In genomic region chr3:9820543-9820942, GRCh38 we compare ENCODE assay signal across 18 cellular contexts. TPM values are rescaled to one million over a fixed set of nuclear protein-coding genes. Genes with fewer than 3 reads are reported as not detected.
A peak's percentile ranks its signal among the peaks of the same experiment; 100 is the strongest.
DNase-seq lines count a peak whose midpoint lies in the region; ATAC-seq, FAIRE-seq and TF ChIP-seq lines count a peak whose summit lies in the region.
"Had no signal": no experiment of that assay in that cellular context is flagged by ENCODE, and none has a peak within 500 bp of the region (broad histone marks: within the 10 kb centered on the region; RNA-seq: fewer than 3 reads in every experiment).

No MANE protein-coding gene starts in this region.

- H3K79me1 ChIP-seq in neuronal stem cell (ENCODE audit: low read depth, low read length), result peaks cover 2% of the 10 kb centered on the region

- H3K4me1 ChIP-seq in HepG2 (ENCODE audit: insufficient read depth, low read length), result no peaks in the 10 kb centered on the region
- H3K4me1 ChIP-seq in right lobe of liver, result no peaks in the 10 kb centered on the region
- H3K4me1 ChIP-seq in neuronal stem cell (ENCODE audit: control insufficient read depth in 2 of 2, insufficient read depth in 1 of 2, low read depth in 1 of 2, low read length in 2 of 2), result no peaks in the 10 kb centered on the region

- in situ Hi-C loops in HepG2 (cut with HindIII; ENCODE audit: extremely low pct_ligation_motif_present, low pct_unique_long_range_greater_than_20kb), result no loop called here

- H4K8ac ChIP-seq in neuronal stem cell (ENCODE audit: low read depth, low read length), result no peak overlapping the region

- TF ChIP-seq CTCF in HepG2 (CRISPR knock-in tag; IDR thresholded peaks at IDR 0.05) (no peak), right lobe of liver (IDR thresholded peaks at IDR 0.05) (no peak), WTC11 (IDR thresholded peaks at IDR 0.05) (no peak), osteocyte (IDR thresholded peaks at IDR 0.05) (no peak)

- intact Hi-C loops in HepG2 (cut with micrococcal nuclease; ENCODE audit: unreplicated experiment) (no loop called here), right lobe of liver (cut with DNase I) (no loop called here)

- H3K4me3 Mint-ChIP-seq in WTC11, result no peak overlapping the region
- H3K4me3 Mint-ChIP-seq in osteocyte (ENCODE audit: unreplicated experiment), result no peak overlapping the region
- H3K4me3 Mint-ChIP-seq: B cell; CD4-positive, alpha-beta T cell; H9; IgD-negative memory B cell had no signal

- H2BK120ac ChIP-seq in neuronal stem cell (ENCODE audit: low read depth, low read length), result no peak overlapping the region

- no peaks in the 10 kb centered on the region for H4K20me1 ChIP-seq in HepG2 (ENCODE audit: insufficient read depth, low read length)

- H3K4me3 ChIP-seq in HepG2 (replicated peaks in 1 of 3; ENCODE audit: insufficient read depth in 1 of 3, low read depth in 2 of 3, low read length in 3 of 3), result no peak overlapping the region
- no peak overlapping the region for H3K4me3 ChIP-seq in right lobe of liver
- H3K4me3 ChIP-seq in neuronal stem cell (ENCODE audit: low read length in 2 of 2), result no peak overlapping the region

- no peaks in the 10 kb centered on the region for H3K36me3 Mint-ChIP-seq in WTC11
- H3K36me3 Mint-ChIP-seq in osteocyte (ENCODE audit: unreplicated experiment), result peaks cover 3% of the 10 kb centered on the region
- H3K36me3 Mint-ChIP-seq: IgD-negative memory B cell had no signal

- peaks cover 1 to 3% of the 10 kb centered on the region in 2 experiments; a peak in 1 of 5 replicates for H3K36me3 ChIP-seq in HepG2 (replicated peaks in 1 of 2; ENCODE audit: control insufficient read depth in 1 of 2, insufficient read depth in 2 of 2, low read length in 2 of 2)
- H3K36me3 ChIP-seq in right lobe of liver, result no peaks in the 10 kb centered on the region
- H3K36me3 ChIP-seq in neuronal stem cell (replicated peaks in 1 of 2; ENCODE audit: control insufficient read depth in 2 of 2, insufficient read depth in 2 of 2, low read length in 2 of 2), result peaks cover 4 to 35% of the 10 kb centered on the region in 2 donors

- peaks cover 3% of the 10 kb centered on the region for H3K4me1 Mint-ChIP-seq in WTC11
- H3K4me1 Mint-ChIP-seq in osteocyte (ENCODE audit: unreplicated experiment), result no peaks in the 10 kb centered on the region
- H3K4me1 Mint-ChIP-seq: B cell, IgD-negative memory B cell had no signal

- H3K27me3 Mint-ChIP-seq in WTC11 (ENCODE audit: low read depth) (no peaks in the 10 kb centered on the region; the same call in 1 of the 2 replicates), osteocyte (ENCODE audit: unreplicated experiment) (no peaks in the 10 kb centered on the region)
- H3K27me3 Mint-ChIP-seq: B cell; CD4-positive, alpha-beta T cell; IgD-negative memory B cell had no signal

- BruUV-seq in HepG2 (replicated peaks; lab: Mats Ljungman, UMichigan), result no TSS peak

- no peak overlapping the region for H3K4ac ChIP-seq in neuronal stem cell (ENCODE audit: low read length)

- H3K9ac ChIP-seq in HepG2 (ENCODE audit: insufficient read depth, low read depth, low read length), result no peak overlapping the region
- H3K9ac ChIP-seq in neuronal stem cell (ENCODE audit: low read depth, low read length, poor library complexity), result peak overlapping the region; percentile 6

- H4K91ac ChIP-seq in neuronal stem cell (ENCODE audit: low read depth, low read length, poor library complexity), result no peak overlapping the region

- H2BK5ac ChIP-seq in neuronal stem cell (ENCODE audit: low read length), result no peak overlapping the region

- no peak for TF ChIP-seq EP300 in HepG2 (IDR thresholded peaks at IDR 0.05; ENCODE audit: low read depth in 2 of 2, low read length in 2 of 2)
- no peak for TF ChIP-seq EP300 in HepG2 (CRISPR knock-in tag; IDR thresholded peaks at IDR 0.05; ENCODE audit: borderline replicate concordance)

- H2BK12ac ChIP-seq in neuronal stem cell (ENCODE audit: low read length), result no peak overlapping the region

- no peak overlapping the region for H3K18ac ChIP-seq in neuronal stem cell (ENCODE audit: low read length)

- no peak overlapping the region for H3K27ac Mint-ChIP-seq in WTC11
- no peak overlapping the region for H3K27ac Mint-ChIP-seq in osteocyte (ENCODE audit: unreplicated experiment)
- H3K27ac Mint-ChIP-seq: B cell; CD4-positive, alpha-beta T cell; H9 had no signal

- no peak overlapping the region for H3K4me2 ChIP-seq in HepG2 (ENCODE audit: low read depth, low read length)
- no peak overlapping the region for H3K4me2 ChIP-seq in neuronal stem cell (ENCODE audit: insufficient read depth, low read length, poor library complexity, severe bottlenecking)

- no peak overlapping the region for H3K14ac ChIP-seq in neuronal stem cell (ENCODE audit: low read length)

- TF ChIP-seq POLR2A in HepG2 (IDR thresholded peaks at IDR 0.05; ENCODE audit: insufficient read depth in 1 of 2, low read depth in 2 of 2, low read length in 2 of 2), result no peak
- TF ChIP-seq POLR2A in right lobe of liver (IDR thresholded peaks at IDR 0.05), result no peak

- no peak for TF ChIP-seq RAD21 in HepG2 (CRISPR knock-in tag; IDR thresholded peaks at IDR 0.05)

- peak; percentile 28 for ATAC-seq in HepG2
- no peak for ATAC-seq in right lobe of liver
- ATAC-seq in WTC11, result peak; percentile 7; the same call in 1 of the 2 replicates
- ATAC-seq in left lobe of liver, result peak; percentile 11
- ATAC-seq in GM21723 (IDR thresholded peaks at IDR 0.05; ENCODE audit: unreplicated experiment), result no peak

- H3K9me3 ChIP-seq in HepG2 (ENCODE audit: low read length), result no peaks in the 10 kb centered on the region
- no peaks in the 10 kb centered on the region for H3K9me3 ChIP-seq in right lobe of liver
- H3K9me3 ChIP-seq in neuronal stem cell (replicated peaks in 1 of 2; ENCODE audit: control insufficient read depth in 2 of 2, insufficient read depth in 1 of 2, low read depth in 1 of 2, low read length in 2 of 2), result no peaks in the 10 kb centered on the region

- CTCF ChIA-PET in HepG2 (lab: Yijun Ruan, JAX; ENCODE audit: low intra/inter-chr PET ratio, low total read pairs) (no interaction called here), WTC11 (lab: Charles Lee) (interaction anchor here (1.1 kb wide), 1 partner anchor 28 kb away, joined by 3 read pairs; the partner anchor contains the start of gene ARPC4)

- no peak for FAIRE-seq in HepG2 (lab: Jason Lieb, UNC)
- FAIRE-seq: GM18507 had no signal

- H3K27ac ChIP-seq in HepG2 (ENCODE audit: extremely low read length, insufficient read depth, low read length), result no peak overlapping the region
- no peak overlapping the region for H3K27ac ChIP-seq in right lobe of liver
- H3K27ac ChIP-seq in neuronal stem cell (replicated peaks; ENCODE audit: low read length), result no peak overlapping the region

- H3K27me3 ChIP-seq in HepG2 (ENCODE audit: control insufficient read depth in 1 of 2, insufficient read depth in 2 of 2, low read length in 2 of 2) (no peaks in the 10 kb centered on the region), right lobe of liver (no peaks in the 10 kb centered on the region), neuronal stem cell (ENCODE audit: control insufficient read depth in 3 of 3, insufficient read depth in 3 of 3, low read depth in 1 of 3, low read length in 3 of 3) (no peaks in the 10 kb centered on the region)

- H3K9me3 Mint-ChIP-seq in WTC11 (no peaks in the 10 kb centered on the region), osteocyte (ENCODE audit: unreplicated experiment) (no peaks in the 10 kb centered on the region)
- H3K9me3 Mint-ChIP-seq: CD4-positive, alpha-beta T cell; H9; IgD-negative memory B cell had no signal

- H3K23ac ChIP-seq in neuronal stem cell (ENCODE audit: low read depth, low read length, poor library complexity), result no peak overlapping the region

- no peak for DNase-seq in HepG2 (ENCODE audit: low spot score)
- DNase-seq in right lobe of liver, result no peak
- DNase-seq in WTC11 (ENCODE audit: low spot score), result no peak
- DNase-seq in left lobe of liver (ENCODE audit: low spot score), result no peak
- no peak for DNase-seq in neuronal stem cell (ENCODE audit: low spot score)
- DNase-seq in osteocyte (ENCODE audit: extremely low spot score, unreplicated experiment), result no peak
- no peak for DNase-seq in NCI-H1436 (lab: John Stamatoyannopoulos, UW)
- DNase-seq: C1 segment of cervical spinal cord; CD4-positive, alpha-beta T cell; DMS153; DMS79 treated with DMSO at 0.1 percent for 48 hours; GF-D8; GOT3 had no signal

- no peak overlapping the region for H2BK15ac ChIP-seq in neuronal stem cell (ENCODE audit: low read length)

- 91% methylated on average over 11 of the region's 12 CpGs for WGBS in HepG2 (ENCODE audit: low lambda C conversion rate)
- 95% methylated on average over 5 of the region's 12 CpGs for WGBS in right lobe of liver (ENCODE audit: insufficient coverage, low coverage, low lambda C conversion rate, missing lambda C conversion rate)
- WGBS in neuronal stem cell (ENCODE audit: extremely low coverage in 2 of 2, insufficient read length in 2 of 2, insufficient replicate concordance in 1 of 2), 2 donors, result no CpG with 5 or more reads among the region's 12 CpGs

- no peak overlapping the region for H2AK5ac ChIP-seq in neuronal stem cell (ENCODE audit: low read depth, low read length)

- H3K79me2 ChIP-seq in HepG2 (ENCODE audit: insufficient read depth, low read length), result no peaks in the 10 kb centered on the region

- H2AFZ ChIP-seq in HepG2 (ENCODE audit: low read length) (no peak overlapping the region), neuronal stem cell (ENCODE audit: low read length) (no peak overlapping the region)

- POLR2A ChIA-PET in HepG2 (lab: Yijun Ruan, JAX), result no interaction called here
- POLR2A ChIA-PET in WTC11 (lab: Charles Lee), result no interaction called here

RNA-seq across cellular contexts. Expression of gene TTLL3, which starts 10.5 kb away (rescaled TPM):
- total RNA-seq in HepG2 (2016; rRNA removed; fragmentation: Illumina TruSeq; extraction: Trizol) (1.9 and 9.5 TPM in 2 replicates), right lobe of liver (10 to 100 TPM in 3 of 6 experiments, 1 to 10 TPM in 3; 4.5 to 11.0 (median 8.6) TPM), WTC11 (2021) (11.1 to 14.7 TPM (median 12.3 TPM) in 3 replicates), left lobe of liver (7.1 TPM), osteocyte (53.6 and 54.8 TPM in 2 replicates)
- 2.5 and 4.8 TPM in 2 replicates for total RNA-seq in HepG2 (2016; cell fraction: cytosol; rRNA removed; fragmentation: Illumina TruSeq; extraction: Trizol; ENCODE audit: low read depth)
- total RNA-seq in HepG2 (2016; cell fraction: insoluble cytoplasmic fraction; rRNA removed; fragmentation: Illumina TruSeq; extraction: Trizol), result 3.0 and 10.9 TPM in 2 replicates
- 2.5 and 4.3 TPM in 2 replicates for total RNA-seq in HepG2 (2016; cell fraction: membrane; rRNA removed; fragmentation: Illumina TruSeq; extraction: Trizol)
- 18.5 and 22.1 TPM in 2 replicates for total RNA-seq in HepG2 (2016; cell fraction: nucleus; rRNA removed; fragmentation: Illumina TruSeq; extraction: Trizol)
- 51.2 and 59.3 TPM in 2 replicates for polyA plus RNA-seq in HepG2 (2011; rRNA removed)
- 10.0 and 13.7 TPM in 2 replicates for polyA plus RNA-seq in HepG2 (2011; cell fraction: cytosol; rRNA removed)
- 463 and 502 TPM in 2 replicates for polyA plus RNA-seq in HepG2 (2011; cell fraction: nucleus; rRNA removed)
- polyA plus RNA-seq in HepG2 (2012), result 30.3 and 36.9 TPM in 2 replicates
- 0.27 and 0.43 TPM in 2 replicates for polyA plus RNA-seq in HepG2 (2016; cell fraction: cytosol; fragmentation: Illumina TruSeq; extraction: Trizol; ENCODE audit: low read depth)
- 2.5 and 2.6 TPM in 2 replicates for polyA plus RNA-seq in HepG2 (2016; cell fraction: insoluble cytoplasmic fraction; fragmentation: Illumina TruSeq; extraction: Trizol; ENCODE audit: low read depth)
- polyA plus RNA-seq in HepG2 (2016; cell fraction: membrane; fragmentation: Illumina TruSeq; extraction: Trizol; ENCODE audit: low read depth), result 0.88 and 2.6 TPM in 2 replicates
- polyA plus RNA-seq in HepG2 (2016; cell fraction: nucleus; fragmentation: Illumina TruSeq; extraction: Trizol; ENCODE audit: insufficient read depth, low read depth), result 92.7 and 95.3 TPM in 2 replicates
- 42.0 and 56.1 TPM in 2 replicates for polyA minus RNA-seq in HepG2 (2011; rRNA and poly(A)+ RNA removed; ENCODE audit: low replicate concordance)
- polyA minus RNA-seq in HepG2 (2011; cell fraction: cytosol; rRNA and poly(A)+ RNA removed), result 3.3 and 3.7 TPM in 2 replicates
- 83.4 and 89.9 TPM in 2 replicates for polyA minus RNA-seq in HepG2 (2011; cell fraction: nucleus; rRNA and poly(A)+ RNA removed)
- 18.1 TPM for polyA plus RNA-seq in neuronal stem cell (2013, experiment 1 of 2)
- 16.9 TPM for polyA plus RNA-seq in neuronal stem cell (2013, experiment 2 of 2)

RNA-seq across cellular contexts. Expression of gene RPUSD3, which starts 23.3 kb away (rescaled TPM):
- 30.3 and 32.1 TPM in 2 replicates for total RNA-seq in HepG2 (2016; rRNA removed; fragmentation: Illumina TruSeq; extraction: Trizol)
- total RNA-seq in HepG2 (2016; cell fraction: cytosol; rRNA removed; fragmentation: Illumina TruSeq; extraction: Trizol; ENCODE audit: low read depth), result 19.4 and 22.8 TPM in 2 replicates
- 31.0 and 32.4 TPM in 2 replicates for total RNA-seq in HepG2 (2016; cell fraction: insoluble cytoplasmic fraction; rRNA removed; fragmentation: Illumina TruSeq; extraction: Trizol)
- total RNA-seq in HepG2 (2016; cell fraction: membrane; rRNA removed; fragmentation: Illumina TruSeq; extraction: Trizol), result 23.0 and 24.2 TPM in 2 replicates
- 15.6 and 16.2 TPM in 2 replicates for total RNA-seq in HepG2 (2016; cell fraction: nucleus; rRNA removed; fragmentation: Illumina TruSeq; extraction: Trizol)
- 48.7 and 55.5 TPM in 2 replicates for polyA plus RNA-seq in HepG2 (2011; rRNA removed)
- polyA plus RNA-seq in HepG2 (2011; cell fraction: cytosol; rRNA removed), result 24.5 and 32.1 TPM in 2 replicates
- 33.9 and 36.3 TPM in 2 replicates for polyA plus RNA-seq in HepG2 (2011; cell fraction: nucleus; rRNA removed)
- polyA plus RNA-seq in HepG2 (2012), result 23.0 and 27.6 TPM in 2 replicates
- 12.3 and 13.4 TPM in 2 replicates for polyA plus RNA-seq in HepG2 (2016; cell fraction: cytosol; fragmentation: Illumina TruSeq; extraction: Trizol; ENCODE audit: low read depth)
- 42.6 and 42.9 TPM in 2 replicates for polyA plus RNA-seq in HepG2 (2016; cell fraction: insoluble cytoplasmic fraction; fragmentation: Illumina TruSeq; extraction: Trizol; ENCODE audit: low read depth)
- 17.8 TPM in 2 replicates for polyA plus RNA-seq in HepG2 (2016; cell fraction: membrane; fragmentation: Illumina TruSeq; extraction: Trizol; ENCODE audit: low read depth)
- polyA plus RNA-seq in HepG2 (2016; cell fraction: nucleus; fragmentation: Illumina TruSeq; extraction: Trizol; ENCODE audit: insufficient read depth, low read depth), result 39.3 and 39.8 TPM in 2 replicates
- 49.6 and 51.5 TPM in 2 replicates for polyA minus RNA-seq in HepG2 (2011; rRNA and poly(A)+ RNA removed; ENCODE audit: low replicate concordance)
- 11.9 and 14.9 TPM in 2 replicates for polyA minus RNA-seq in HepG2 (2011; cell fraction: cytosol; rRNA and poly(A)+ RNA removed)
- polyA minus RNA-seq in HepG2 (2011; cell fraction: nucleus; rRNA and poly(A)+ RNA removed), result 5.7 and 11.1 TPM in 2 replicates
- 10 to 100 TPM; 15.8 to 34.6 (median 22.4) TPM for total RNA-seq in right lobe of liver
- 83.0 to 95.5 TPM (median 90.8 TPM) in 3 replicates for total RNA-seq in WTC11 (2021)
- 21.1 TPM for total RNA-seq in left lobe of liver
- 47.4 TPM for polyA plus RNA-seq in neuronal stem cell (2013, experiment 1 of 2)
- 44.3 TPM for polyA plus RNA-seq in neuronal stem cell (2013, experiment 2 of 2)
- 35.9 and 36.1 TPM in 2 replicates for total RNA-seq in osteocyte

RNA-seq across cellular contexts. Expression of gene ARPC4, which starts 27.7 kb away (rescaled TPM):
- total RNA-seq in HepG2 (2016; rRNA removed; fragmentation: Illumina TruSeq; extraction: Trizol), result 73.9 and 83.6 TPM in 2 replicates
- total RNA-seq in HepG2 (2016; cell fraction: cytosol; rRNA removed; fragmentation: Illumina TruSeq; extraction: Trizol; ENCODE audit: low read depth), result 33.6 and 36.2 TPM in 2 replicates
- total RNA-seq in HepG2 (2016; cell fraction: insoluble cytoplasmic fraction; rRNA removed; fragmentation: Illumina TruSeq; extraction: Trizol), result 70.0 and 87.2 TPM in 2 replicates
- total RNA-seq in HepG2 (2016; cell fraction: membrane; rRNA removed; fragmentation: Illumina TruSeq; extraction: Trizol), result 53.3 and 56.0 TPM in 2 replicates
- total RNA-seq in HepG2 (2016; cell fraction: nucleus; rRNA removed; fragmentation: Illumina TruSeq; extraction: Trizol), result 59.7 and 66.4 TPM in 2 replicates
- polyA plus RNA-seq in HepG2 (2011; rRNA removed), result 27.2 and 30.1 TPM in 2 replicates
- 38.6 and 40.7 TPM in 2 replicates for polyA plus RNA-seq in HepG2 (2011; cell fraction: cytosol; rRNA removed)
- polyA plus RNA-seq in HepG2 (2011; cell fraction: nucleus; rRNA removed), result 29.3 and 34.8 TPM in 2 replicates
- 27.0 and 41.3 TPM in 2 replicates for polyA plus RNA-seq in HepG2 (2012)
- polyA plus RNA-seq in HepG2 (2016; cell fraction: cytosol; fragmentation: Illumina TruSeq; extraction: Trizol; ENCODE audit: low read depth), result 28.3 and 37.9 TPM in 2 replicates
- 75.5 and 85.0 TPM in 2 replicates for polyA plus RNA-seq in HepG2 (2016; cell fraction: insoluble cytoplasmic fraction; fragmentation: Illumina TruSeq; extraction: Trizol; ENCODE audit: low read depth)
- 43.0 TPM in 2 replicates for polyA plus RNA-seq in HepG2 (2016; cell fraction: membrane; fragmentation: Illumina TruSeq; extraction: Trizol; ENCODE audit: low read depth)
- 75.8 and 91.3 TPM in 2 replicates for polyA plus RNA-seq in HepG2 (2016; cell fraction: nucleus; fragmentation: Illumina TruSeq; extraction: Trizol; ENCODE audit: insufficient read depth, low read depth)
- polyA minus RNA-seq in HepG2 (2011; rRNA and poly(A)+ RNA removed; ENCODE audit: low replicate concordance), result 36.5 and 108 TPM in 2 replicates
- 34.9 and 44.1 TPM in 2 replicates for polyA minus RNA-seq in HepG2 (2011; cell fraction: cytosol; rRNA and poly(A)+ RNA removed)
- 62.7 and 78.3 TPM in 2 replicates for polyA minus RNA-seq in HepG2 (2011; cell fraction: nucleus; rRNA and poly(A)+ RNA removed)
- total RNA-seq in right lobe of liver, result 10 to 100 TPM; 42.0 to 80.3 (median 57.3) TPM
- 127 to 143 TPM (median 133 TPM) in 3 replicates for total RNA-seq in WTC11 (2021)
- 42.1 TPM for total RNA-seq in left lobe of liver
- 49.1 TPM for polyA plus RNA-seq in neuronal stem cell (2013, experiment 1 of 2)
- 46.8 TPM for polyA plus RNA-seq in neuronal stem cell (2013, experiment 2 of 2)
- total RNA-seq in osteocyte, result 140 and 142 TPM in 2 replicates

RNA-seq across cellular contexts. Expression of gene TADA3, which starts 28.3 kb away (rescaled TPM):
- total RNA-seq in HepG2 (2016; rRNA removed; fragmentation: Illumina TruSeq; extraction: Trizol) (37.1 and 43.3 TPM in 2 replicates), right lobe of liver (10 to 100 TPM; 24.6 to 43.8 (median 28.1) TPM), WTC11 (2021) (49.0 to 57.9 TPM (median 55.9 TPM) in 3 replicates), left lobe of liver (25.8 TPM), osteocyte (63.4 and 66.0 TPM in 2 replicates)
- total RNA-seq in HepG2 (2016; cell fraction: cytosol; rRNA removed; fragmentation: Illumina TruSeq; extraction: Trizol; ENCODE audit: low read depth), result 40.6 and 44.9 TPM in 2 replicates
- total RNA-seq in HepG2 (2016; cell fraction: insoluble cytoplasmic fraction; rRNA removed; fragmentation: Illumina TruSeq; extraction: Trizol), result 36.0 and 42.7 TPM in 2 replicates
- total RNA-seq in HepG2 (2016; cell fraction: membrane; rRNA removed; fragmentation: Illumina TruSeq; extraction: Trizol), result 75.9 and 78.8 TPM in 2 replicates
- total RNA-seq in HepG2 (2016; cell fraction: nucleus; rRNA removed; fragmentation: Illumina TruSeq; extraction: Trizol), result 19.3 and 22.3 TPM in 2 replicates
- polyA plus RNA-seq in HepG2 (2011; rRNA removed), result 32.1 and 34.4 TPM in 2 replicates
- 33.5 and 41.6 TPM in 2 replicates for polyA plus RNA-seq in HepG2 (2011; cell fraction: cytosol; rRNA removed)
- 31.8 and 32.8 TPM in 2 replicates for polyA plus RNA-seq in HepG2 (2011; cell fraction: nucleus; rRNA removed)
- polyA plus RNA-seq in HepG2 (2012), result 29.5 and 31.4 TPM in 2 replicates
- polyA plus RNA-seq in HepG2 (2016; cell fraction: cytosol; fragmentation: Illumina TruSeq; extraction: Trizol; ENCODE audit: low read depth), result 76.9 and 79.2 TPM in 2 replicates
- 59.1 and 65.5 TPM in 2 replicates for polyA plus RNA-seq in HepG2 (2016; cell fraction: insoluble cytoplasmic fraction; fragmentation: Illumina TruSeq; extraction: Trizol; ENCODE audit: low read depth)
- polyA plus RNA-seq in HepG2 (2016; cell fraction: membrane; fragmentation: Illumina TruSeq; extraction: Trizol; ENCODE audit: low read depth), result 95.4 and 101 TPM in 2 replicates
- polyA plus RNA-seq in HepG2 (2016; cell fraction: nucleus; fragmentation: Illumina TruSeq; extraction: Trizol; ENCODE audit: insufficient read depth, low read depth), result 46.7 and 52.3 TPM in 2 replicates
- polyA minus RNA-seq in HepG2 (2011; rRNA and poly(A)+ RNA removed; ENCODE audit: low replicate concordance), result 35.7 and 37.3 TPM in 2 replicates
- polyA minus RNA-seq in HepG2 (2011; cell fraction: cytosol; rRNA and poly(A)+ RNA removed), result 27.4 and 29.7 TPM in 2 replicates
- polyA minus RNA-seq in HepG2 (2011; cell fraction: nucleus; rRNA and poly(A)+ RNA removed), result 12.6 and 14.8 TPM in 2 replicates
- 66.2 TPM for polyA plus RNA-seq in neuronal stem cell (2013, experiment 1 of 2)
- 65.3 TPM for polyA plus RNA-seq in neuronal stem cell (2013, experiment 2 of 2)

RNA-seq across cellular contexts. Expression of gene CAMK1, which starts 50.8 kb away (rescaled TPM):
- total RNA-seq in HepG2 (2016; rRNA removed; fragmentation: Illumina TruSeq; extraction: Trizol) (51.8 and 53.3 TPM in 2 replicates), right lobe of liver (10 to 100 TPM; 10.8 to 33.4 (median 24.5) TPM), WTC11 (2021) (3.1 to 6.6 TPM (median 5.9 TPM) in 3 replicates), left lobe of liver (24.6 TPM), osteocyte (8.8 and 10.7 TPM in 2 replicates)
- 40.6 and 50.9 TPM in 2 replicates for total RNA-seq in HepG2 (2016; cell fraction: cytosol; rRNA removed; fragmentation: Illumina TruSeq; extraction: Trizol; ENCODE audit: low read depth)
- 49.0 and 53.3 TPM in 2 replicates for total RNA-seq in HepG2 (2016; cell fraction: insoluble cytoplasmic fraction; rRNA removed; fragmentation: Illumina TruSeq; extraction: Trizol)
- total RNA-seq in HepG2 (2016; cell fraction: membrane; rRNA removed; fragmentation: Illumina TruSeq; extraction: Trizol), result 44.9 and 61.9 TPM in 2 replicates
- 26.4 and 30.0 TPM in 2 replicates for total RNA-seq in HepG2 (2016; cell fraction: nucleus; rRNA removed; fragmentation: Illumina TruSeq; extraction: Trizol)
- polyA plus RNA-seq in HepG2 (2011; rRNA removed), result 26.4 and 27.7 TPM in 2 replicates
- 25.3 and 29.8 TPM in 2 replicates for polyA plus RNA-seq in HepG2 (2011; cell fraction: cytosol; rRNA removed)
- 30.9 and 36.6 TPM in 2 replicates for polyA plus RNA-seq in HepG2 (2011; cell fraction: nucleus; rRNA removed)
- polyA plus RNA-seq in HepG2 (2012), result 17.5 and 20.2 TPM in 2 replicates
- polyA plus RNA-seq in HepG2 (2016; cell fraction: cytosol; fragmentation: Illumina TruSeq; extraction: Trizol; ENCODE audit: low read depth), result 36.8 and 48.6 TPM in 2 replicates
- 45.8 and 51.6 TPM in 2 replicates for polyA plus RNA-seq in HepG2 (2016; cell fraction: insoluble cytoplasmic fraction; fragmentation: Illumina TruSeq; extraction: Trizol; ENCODE audit: low read depth)
- 36.9 and 45.8 TPM in 2 replicates for polyA plus RNA-seq in HepG2 (2016; cell fraction: membrane; fragmentation: Illumina TruSeq; extraction: Trizol; ENCODE audit: low read depth)
- 55.8 and 58.3 TPM in 2 replicates for polyA plus RNA-seq in HepG2 (2016; cell fraction: nucleus; fragmentation: Illumina TruSeq; extraction: Trizol; ENCODE audit: insufficient read depth, low read depth)
- polyA minus RNA-seq in HepG2 (2011; rRNA and poly(A)+ RNA removed; ENCODE audit: low replicate concordance), result 4.7 and 17.6 TPM in 2 replicates
- polyA minus RNA-seq in HepG2 (2011; cell fraction: cytosol; rRNA and poly(A)+ RNA removed), result 8.4 and 15.1 TPM in 2 replicates
- polyA minus RNA-seq in HepG2 (2011; cell fraction: nucleus; rRNA and poly(A)+ RNA removed), result 8.4 and 10.3 TPM in 2 replicates
- 15.0 TPM for polyA plus RNA-seq in neuronal stem cell (2013, experiment 1 of 2)
- 14.5 TPM for polyA plus RNA-seq in neuronal stem cell (2013, experiment 2 of 2)

Comparison
In these comparisons a context has a peak if more than half of its experiments do, and no peak if none do; other contexts are left out.
1. ATAC-seq: peak in HepG2 (single experiment), WTC11 (single experiment) and left lobe of liver (single experiment); none in right lobe of liver (0 of 4) and GM21723 (single experiment).